In genomic region chr17:57861737-57862409, GRCh38 we compare ENCODE assay signal across 8 cellular contexts. TPM values are rescaled to one million over a fixed set of nuclear protein-coding genes. Genes with fewer than 3 reads are reported as not detected.
DNase-seq lines count a peak whose midpoint lies in the region; ATAC-seq and TF ChIP-seq lines count a peak whose summit lies in the region.

No MANE protein-coding gene starts in this region.

- H3K27me3 ChIP-seq in BE2C (peaks cover 14% of the 10 kb centered on the region), mononuclear cell (ENCODE audit: insufficient read depth, low read length) (no peaks in the 10 kb centered on the region)

- TF ChIP-seq CTCF in BE2C (IDR thresholded peaks at IDR 0.05; ENCODE audit: low read depth, low read length): no peak
- no peak for TF ChIP-seq CTCF in epithelial cell of proximal tubule (conservative IDR thresholded peaks at IDR 0.05; ENCODE audit: low read depth, low read length)

- DNase-seq in BE2C: no peak
- no peak for DNase-seq in epithelial cell of proximal tubule (ENCODE audit: low read depth)
- DNase-seq in H4 (ENCODE audit: low spot score): no peak
- DNase-seq in superior temporal gyrus (ENCODE audit: extremely low spot score): no peak
- DNase-seq in NCI-H1694 treated with DMSO at 0.1 percent for 48 hours (lab: John Stamatoyannopoulos, UW): no peak

- H3K4me3 ChIP-seq in BE2C (ENCODE audit: low read depth, low read length) (peak overlapping the region; percentile 43), epithelial cell of proximal tubule (ENCODE audit: low read depth, low read length) (peak overlapping the region; percentile 35), mononuclear cell (ENCODE audit: low read length) (peak overlapping the region; percentile 30)

- no peaks in the 10 kb centered on the region for H3K9me3 Mint-ChIP-seq in IgD-negative memory B cell

- H3K9me3 ChIP-seq in BE2C (no peaks in the 10 kb centered on the region), mononuclear cell (ENCODE audit: low read depth, low read length) (no peaks in the 10 kb centered on the region)

- no peaks in the 10 kb centered on the region for H3K36me3 Mint-ChIP-seq in IgD-negative memory B cell

- no peak for ATAC-seq in GM19395 (IDR thresholded peaks at IDR 0.05; ENCODE audit: unreplicated experiment)

- H3K4me3 Mint-ChIP-seq in IgD-negative memory B cell: peak overlapping the region in 3 of 4 donors; percentile 77 to 90 (median 88)

- H3K27ac Mint-ChIP-seq in IgD-negative memory B cell: no peak overlapping the region

- no peaks in the 10 kb centered on the region for H3K36me3 ChIP-seq in BE2C

- H3K4me1 Mint-ChIP-seq in IgD-negative memory B cell: peaks cover 6 to 11% (median 7%) of the 10 kb centered on the region in 3 donors

- H3K4me1 ChIP-seq in BE2C (peaks cover 19% of the 10 kb centered on the region), mononuclear cell (ENCODE audit: insufficient read depth, low read length) (peaks cover 24% of the 10 kb centered on the region)

- H3K27me3 Mint-ChIP-seq in IgD-negative memory B cell: peaks cover 33% of the 10 kb centered on the region

RNA-seq across cellular contexts. Expression of gene MRPS23, which starts 12.0 kb away (rescaled TPM):
- 156 TPM for polyA plus RNA-seq in BE2C (2012; ENCODE audit: insufficient read depth, insufficient read length, low read depth)
- polyA plus RNA-seq in IgD-negative memory B cell: 42.9 TPM
- total RNA-seq in epithelial cell of proximal tubule (27.0 and 82.9 TPM in 2 replicates), mononuclear cell (12.3 TPM)
- 36.2 and 87.6 TPM in 2 replicates for total RNA-seq in H4 (2014; rRNA removed; shearing (Covaris generic))
